Comparison of ENCODE assay signal across 14 cellular contexts in genomic region chr3:188149587-188149986, GRCh38.
"Had no signal": no experiment of that assay in that cellular context is flagged by ENCODE, and none has a peak within 500 bp of the region (broad histone marks: within the 10 kb centered on the region; RNA-seq: fewer than 3 reads in every experiment).

No MANE protein-coding gene starts in this region.

- H3K36me3 ChIP-seq: MG63 had no signal

- H3K27me3 ChIP-seq: MG63 had no signal

- H3K9me3 ChIP-seq: MG63, SK-N-SH had no signal

- H3K4me3 ChIP-seq: MG63 had no signal

- H3K27ac ChIP-seq: RWPE1 had no signal

- H3K9ac ChIP-seq: SK-N-SH had no signal

- DNase-seq: KBM-7, NCI-H1092, NCI-H1105 treated with DMSO at 0.1 percent for 48 hours, NCI-H1436, NCI-H2029, NCI-H2081 treated with DMSO at 0.1 percent for 48 hours, NCI-H510A, NCI-H774, SHP77, SK-N-SH, SW 1271, T-cell had no signal

- H3K9me2 ChIP-seq: SK-N-SH had no signal

- H3K4me2 ChIP-seq: SK-N-SH had no signal
